Comparison of ENCODE assay signal across 1 cellular context in genomic region chr9:82599550-82599949, GRCh38.
TF ChIP-seq lines count a peak whose summit lies in the region.

No MANE protein-coding gene starts in this region.

TF ChIP-seq in HepG2, 621 proteins besides CTCF, POLR2A, EP300 and RAD21 (continued from another document and continues in another):
- TF ChIP-seq ZNF280D (CRISPR knock-in tag; IDR thresholded peaks at IDR 0.05): no peak
- TF ChIP-seq SIX1 (CRISPR knock-in tag; IDR thresholded peaks at IDR 0.05; ENCODE audit: borderline replicate concordance): no peak
- no peak for TF ChIP-seq ZNF580 (CRISPR knock-in tag; IDR thresholded peaks at IDR 0.05; ENCODE audit: borderline replicate concordance, low read depth)
- no peak for TF ChIP-seq REPIN1 (CRISPR knock-in tag; IDR thresholded peaks at IDR 0.05; ENCODE audit: borderline replicate concordance, low read depth)
- no peak for TF ChIP-seq ZNF879 (CRISPR knock-in tag; IDR thresholded peaks at IDR 0.05)
- TF ChIP-seq ZNF605 (CRISPR knock-in tag; IDR thresholded peaks at IDR 0.05): no peak
- no peak for TF ChIP-seq ZNF761 (CRISPR knock-in tag; conservative IDR thresholded peaks at IDR 0.05)
- TF ChIP-seq TFDP1 (CRISPR knock-in tag; IDR thresholded peaks at IDR 0.05; ENCODE audit: borderline replicate concordance): no peak
- no peak for TF ChIP-seq ZMYM4 (CRISPR knock-in tag; IDR thresholded peaks at IDR 0.05)
- TF ChIP-seq RELA (CRISPR knock-in tag; IDR thresholded peaks at IDR 0.05): no peak
- TF ChIP-seq ARNT (IDR thresholded peaks at IDR 0.05): no peak
- TF ChIP-seq EED (CRISPR knock-in tag; IDR thresholded peaks at IDR 0.05): no peak
- TF ChIP-seq GZF1 (CRISPR knock-in tag; IDR thresholded peaks at IDR 0.05): no peak
- no peak for TF ChIP-seq RBM22 (optimal IDR thresholded peaks at IDR 0.05; ENCODE audit: low read length)
- no peak for TF ChIP-seq ZBTB1 (CRISPR knock-in tag; IDR thresholded peaks at IDR 0.05; ENCODE audit: borderline replicate concordance)
- TF ChIP-seq ZNF142 (CRISPR knock-in tag; IDR thresholded peaks at IDR 0.05): no peak
- 0 out of 2 replicates have a peak, but pooled peaks have one; percentile 15 for TF ChIP-seq SKIL (CRISPR knock-in tag; IDR thresholded peaks at IDR 0.05; ENCODE audit: borderline replicate concordance)
- no peak for TF ChIP-seq ZNF512 (CRISPR knock-in tag; IDR thresholded peaks at IDR 0.05)
- TF ChIP-seq HOMEZ (CRISPR knock-in tag; IDR thresholded peaks at IDR 0.05; ENCODE audit: low read depth): no peak
- TF ChIP-seq ZNF768 (CRISPR knock-in tag; IDR thresholded peaks at IDR 0.05): no peak
- no peak for TF ChIP-seq NFAT5 (CRISPR knock-in tag; IDR thresholded peaks at IDR 0.05)
- TF ChIP-seq ZNF205 (CRISPR knock-in tag; IDR thresholded peaks at IDR 0.05): no peak
- no peak for TF ChIP-seq PITX1 (CRISPR knock-in tag; IDR thresholded peaks at IDR 0.05)
- no peak for TF ChIP-seq ZNF841 (CRISPR knock-in tag; IDR thresholded peaks at IDR 0.05; ENCODE audit: borderline replicate concordance)
- TF ChIP-seq NCOA5 (CRISPR knock-in tag; IDR thresholded peaks at IDR 0.05): no peak
